In the genomic region with DNA sequence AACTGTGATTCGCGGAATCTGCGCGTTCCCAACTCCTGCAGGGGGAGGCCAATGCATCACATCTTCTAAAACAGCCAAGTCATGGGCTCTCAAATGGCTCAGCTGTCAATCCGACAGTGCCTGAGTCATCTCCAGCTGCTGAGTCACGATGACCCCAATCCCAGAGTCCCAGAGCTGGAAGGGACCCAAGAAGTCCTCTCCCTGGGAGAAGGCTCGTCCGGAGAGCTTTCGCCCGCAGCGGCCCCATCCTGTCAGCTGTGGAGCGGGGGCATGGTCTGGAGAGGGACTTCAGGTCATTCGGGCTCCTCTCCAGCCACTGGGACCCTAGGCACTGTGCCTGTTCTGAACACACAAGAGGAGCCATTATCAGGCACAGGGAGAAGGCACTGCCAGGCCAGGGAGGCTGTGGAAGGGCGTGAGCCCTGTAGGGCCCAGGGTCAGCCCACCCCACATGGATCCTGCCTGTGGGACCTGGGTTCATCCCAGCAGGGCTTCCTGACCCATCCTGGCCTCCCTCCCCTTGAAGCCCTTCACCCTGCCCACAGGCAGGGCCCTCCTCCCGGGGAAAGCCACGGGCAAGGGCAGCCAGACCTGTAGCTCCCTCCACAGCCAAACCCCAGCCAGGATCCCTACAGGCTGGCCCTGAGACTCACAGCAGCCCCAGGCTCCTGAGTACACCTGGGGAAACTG, we compare ENCODE assay signal across 1 cellular context.
TF ChIP-seq lines count a peak whose summit lies in the region.

No MANE protein-coding gene starts in this region.

TF ChIP-seq in GM23338, 12 proteins besides CTCF, POLR2A, EP300 and RAD21 (continued from another document):
- TF ChIP-seq, protein P1, sequence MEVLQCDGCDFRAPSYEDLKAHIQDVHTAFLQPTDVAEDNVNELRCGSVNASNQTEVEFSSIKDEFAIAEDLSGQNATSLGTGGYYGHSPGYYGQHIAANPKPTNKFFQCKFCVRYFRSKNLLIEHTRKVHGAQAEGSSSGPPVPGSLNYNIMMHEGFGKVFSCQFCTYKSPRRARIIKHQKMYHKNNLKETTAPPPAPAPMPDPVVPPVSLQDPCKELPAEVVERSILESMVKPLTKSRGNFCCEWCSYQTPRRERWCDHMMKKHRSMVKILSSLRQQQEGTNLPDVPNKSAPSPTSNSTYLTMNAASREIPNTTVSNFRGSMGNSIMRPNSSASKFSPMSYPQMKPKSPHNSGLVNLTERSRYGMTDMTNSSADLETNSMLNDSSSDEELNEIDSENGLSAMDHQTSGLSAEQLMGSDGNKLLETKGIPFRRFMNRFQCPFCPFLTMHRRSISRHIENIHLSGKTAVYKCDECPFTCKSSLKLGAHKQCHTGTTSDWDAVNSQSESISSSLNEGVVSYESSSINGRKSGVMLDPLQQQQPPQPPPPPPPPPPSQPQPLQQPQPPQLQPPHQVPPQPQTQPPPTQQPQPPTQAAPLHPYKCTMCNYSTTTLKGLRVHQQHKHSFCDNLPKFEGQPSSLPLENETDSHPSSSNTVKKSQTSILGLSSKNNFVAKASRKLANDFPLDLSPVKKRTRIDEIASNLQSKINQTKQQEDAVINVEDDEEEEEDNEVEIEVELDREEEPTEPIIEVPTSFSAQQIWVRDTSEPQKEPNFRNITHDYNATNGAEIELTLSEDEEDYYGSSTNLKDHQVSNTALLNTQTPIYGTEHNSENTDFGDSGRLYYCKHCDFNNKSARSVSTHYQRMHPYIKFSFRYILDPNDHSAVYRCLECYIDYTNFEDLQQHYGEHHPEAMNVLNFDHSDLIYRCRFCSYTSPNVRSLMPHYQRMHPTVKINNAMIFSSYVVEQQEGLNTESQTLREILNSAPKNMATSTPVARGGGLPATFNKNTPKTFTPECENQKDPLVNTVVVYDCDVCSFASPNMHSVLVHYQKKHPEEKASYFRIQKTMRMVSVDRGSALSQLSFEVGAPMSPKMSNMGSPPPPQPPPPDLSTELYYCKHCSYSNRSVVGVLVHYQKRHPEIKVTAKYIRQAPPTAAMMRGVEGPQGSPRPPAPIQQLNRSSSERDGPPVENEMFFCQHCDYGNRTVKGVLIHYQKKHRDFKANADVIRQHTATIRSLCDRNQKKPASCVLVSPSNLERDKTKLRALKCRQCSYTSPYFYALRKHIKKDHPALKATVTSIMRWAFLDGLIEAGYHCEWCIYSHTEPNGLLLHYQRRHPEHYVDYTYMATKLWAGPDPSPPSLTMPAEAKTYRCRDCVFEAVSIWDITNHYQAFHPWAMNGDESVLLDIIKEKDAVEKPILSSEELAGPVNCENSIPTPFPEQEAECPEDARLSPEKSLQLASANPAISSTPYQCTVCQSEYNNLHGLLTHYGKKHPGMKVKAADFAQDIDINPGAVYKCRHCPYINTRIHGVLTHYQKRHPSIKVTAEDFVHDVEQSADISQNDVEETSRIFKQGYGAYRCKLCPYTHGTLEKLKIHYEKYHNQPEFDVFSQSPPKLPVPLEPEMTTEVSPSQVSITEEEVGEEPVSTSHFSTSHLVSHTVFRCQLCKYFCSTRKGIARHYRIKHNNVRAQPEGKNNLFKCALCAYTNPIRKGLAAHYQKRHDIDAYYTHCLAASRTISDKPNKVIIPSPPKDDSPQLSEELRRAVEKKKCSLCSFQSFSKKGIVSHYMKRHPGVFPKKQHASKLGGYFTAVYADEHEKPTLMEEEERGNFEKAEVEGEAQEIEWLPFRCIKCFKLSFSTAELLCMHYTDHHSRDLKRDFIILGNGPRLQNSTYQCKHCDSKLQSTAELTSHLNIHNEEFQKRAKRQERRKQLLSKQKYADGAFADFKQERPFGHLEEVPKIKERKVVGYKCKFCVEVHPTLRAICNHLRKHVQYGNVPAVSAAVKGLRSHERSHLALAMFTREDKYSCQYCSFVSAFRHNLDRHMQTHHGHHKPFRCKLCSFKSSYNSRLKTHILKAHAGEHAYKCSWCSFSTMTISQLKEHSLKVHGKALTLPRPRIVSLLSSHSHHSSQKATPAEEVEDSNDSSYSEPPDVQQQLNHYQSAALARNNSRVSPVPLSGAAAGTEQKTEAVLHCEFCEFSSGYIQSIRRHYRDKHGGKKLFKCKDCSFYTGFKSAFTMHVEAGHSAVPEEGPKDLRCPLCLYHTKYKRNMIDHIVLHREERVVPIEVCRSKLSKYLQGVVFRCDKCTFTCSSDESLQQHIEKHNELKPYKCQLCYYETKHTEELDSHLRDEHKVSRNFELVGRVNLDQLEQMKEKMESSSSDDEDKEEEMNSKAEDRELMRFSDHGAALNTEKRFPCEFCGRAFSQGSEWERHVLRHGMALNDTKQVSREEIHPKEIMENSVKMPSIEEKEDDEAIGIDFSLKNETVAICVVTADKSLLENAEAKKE (CRISPR knock-in tag; IDR thresholded peaks at IDR 0.05), result no peak
- TF ChIP-seq ZNF114 (CRISPR knock-in tag; IDR thresholded peaks at IDR 0.05), result no peak
- TF ChIP-seq, protein P2, sequence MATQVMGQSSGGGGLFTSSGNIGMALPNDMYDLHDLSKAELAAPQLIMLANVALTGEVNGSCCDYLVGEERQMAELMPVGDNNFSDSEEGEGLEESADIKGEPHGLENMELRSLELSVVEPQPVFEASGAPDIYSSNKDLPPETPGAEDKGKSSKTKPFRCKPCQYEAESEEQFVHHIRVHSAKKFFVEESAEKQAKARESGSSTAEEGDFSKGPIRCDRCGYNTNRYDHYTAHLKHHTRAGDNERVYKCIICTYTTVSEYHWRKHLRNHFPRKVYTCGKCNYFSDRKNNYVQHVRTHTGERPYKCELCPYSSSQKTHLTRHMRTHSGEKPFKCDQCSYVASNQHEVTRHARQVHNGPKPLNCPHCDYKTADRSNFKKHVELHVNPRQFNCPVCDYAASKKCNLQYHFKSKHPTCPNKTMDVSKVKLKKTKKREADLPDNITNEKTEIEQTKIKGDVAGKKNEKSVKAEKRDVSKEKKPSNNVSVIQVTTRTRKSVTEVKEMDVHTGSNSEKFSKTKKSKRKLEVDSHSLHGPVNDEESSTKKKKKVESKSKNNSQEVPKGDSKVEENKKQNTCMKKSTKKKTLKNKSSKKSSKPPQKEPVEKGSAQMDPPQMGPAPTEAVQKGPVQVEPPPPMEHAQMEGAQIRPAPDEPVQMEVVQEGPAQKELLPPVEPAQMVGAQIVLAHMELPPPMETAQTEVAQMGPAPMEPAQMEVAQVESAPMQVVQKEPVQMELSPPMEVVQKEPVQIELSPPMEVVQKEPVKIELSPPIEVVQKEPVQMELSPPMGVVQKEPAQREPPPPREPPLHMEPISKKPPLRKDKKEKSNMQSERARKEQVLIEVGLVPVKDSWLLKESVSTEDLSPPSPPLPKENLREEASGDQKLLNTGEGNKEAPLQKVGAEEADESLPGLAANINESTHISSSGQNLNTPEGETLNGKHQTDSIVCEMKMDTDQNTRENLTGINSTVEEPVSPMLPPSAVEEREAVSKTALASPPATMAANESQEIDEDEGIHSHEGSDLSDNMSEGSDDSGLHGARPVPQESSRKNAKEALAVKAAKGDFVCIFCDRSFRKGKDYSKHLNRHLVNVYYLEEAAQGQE (IDR thresholded peaks at IDR 0.05; ENCODE audit: unreplicated experiment), result no peak
- no peak for TF ChIP-seq STAT1 (IDR thresholded peaks at IDR 0.05; ENCODE audit: unreplicated experiment)
- TF ChIP-seq ZNF331 (CRISPR knock-in tag; IDR thresholded peaks at IDR 0.05; ENCODE audit: low read depth), result no peak
- TF ChIP-seq EZH2phosphoT487 (IDR thresholded peaks at IDR 0.05; ENCODE audit: unreplicated experiment), result no peak
- TF ChIP-seq EZH2 (IDR thresholded peaks at IDR 0.05; ENCODE audit: low read depth, unreplicated experiment), result no peak
- TF ChIP-seq POLR2AphosphoS5 (IDR thresholded peaks at IDR 0.05; ENCODE audit: low read depth), result no peak
